ENCODE assay signal across 20 cellular contexts in the genomic region with DNA sequence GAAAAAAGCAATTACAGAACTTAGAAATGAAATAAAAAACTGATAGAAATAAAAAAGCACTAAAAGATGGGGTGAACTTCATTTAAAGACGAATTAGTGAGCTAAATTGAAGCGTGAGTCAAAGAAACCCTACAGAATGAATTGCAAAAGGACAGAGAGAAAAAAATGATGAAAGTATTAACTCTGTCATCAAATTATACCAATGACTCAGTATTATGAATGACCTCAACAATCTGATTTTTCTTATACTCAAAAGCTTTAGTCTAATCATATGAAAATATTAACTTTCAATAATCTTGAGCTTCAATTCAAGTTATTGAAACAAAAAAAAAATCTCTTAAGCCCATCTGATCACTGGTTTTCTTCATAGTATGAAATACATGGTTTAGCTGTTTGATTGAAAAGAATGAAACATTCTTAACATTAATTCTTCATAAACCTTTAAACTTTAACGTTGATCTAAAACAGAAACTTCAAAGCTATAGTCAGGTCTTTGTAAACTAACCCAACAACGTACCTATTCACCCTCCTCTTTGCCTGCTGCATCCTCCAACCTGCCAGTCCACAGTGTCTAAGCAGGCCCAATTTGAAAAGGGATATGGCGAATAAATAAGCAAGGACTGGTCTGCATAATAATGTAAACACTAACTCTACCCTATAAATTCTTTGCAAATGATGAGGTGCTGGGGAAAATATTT.
"Had no signal": no experiment of that assay in that cellular context is flagged by ENCODE, and none has a peak within 500 bp of the region (broad histone marks: within the 10 kb centered on the region; RNA-seq: fewer than 3 reads in every experiment).

No MANE protein-coding gene starts in this region.

- H3K36me3 ChIP-seq: ascending aorta, cardiac muscle cell, colonic mucosa, right atrium auricular region, transverse colon had no signal

- DNase-seq: activated CD4-positive, alpha-beta T cell treated with anti-CD3 and anti-CD28 coated beads for 36 hours; activated CD8-positive, alpha-beta memory T cell treated with anti-CD3 and anti-CD28 coated beads, Interleukin-2, amount 50 U/mL, for 4 hours; activated CD8-positive, alpha-beta T cell treated with anti-CD3 and anti-CD28 coated beads for 36 hours; activated naive CD8-positive, alpha-beta T cell treated with anti-CD3 and anti-CD28 coated beads, Interleukin-2, amount 10 ng/mL, durations not matched to agents 7 days and 5 days; activated T-cell treated with anti-CD3 and anti-CD28 coated beads, Interleukin-2, amount 50 U/mL, for 72 hours; colonic mucosa; effector CD4-positive, alpha-beta T cell; hypothalamus; immature natural killer cell; mammary epithelial cell; mucosa of descending colon; natural killer cell; substantia nigra; T-helper 1 cell; transverse colon had no signal

- H3K27me3 ChIP-seq: ascending aorta, colonic mucosa, right atrium auricular region, transverse colon had no signal

- H3K4me1 Mint-ChIP-seq: activated naive CD8-positive, alpha-beta T cell treated with anti-CD3 and anti-CD28 coated beads, Interleukin-2, amount 10 ng/mL, durations not matched to agents 7 days and 5 days had no signal

- H3K4me1 ChIP-seq: colonic mucosa, right atrium auricular region had no signal

- H3K9me3 ChIP-seq: ascending aorta, colonic mucosa, mucosa of descending colon, right atrium auricular region, transverse colon had no signal

- H3K4me3 ChIP-seq: ascending aorta, cardiac muscle cell, colonic mucosa, mucosa of descending colon, right atrium auricular region, transverse colon had no signal

- H3K27me3 Mint-ChIP-seq: activated CD4-positive, alpha-beta T cell treated with anti-CD3 and anti-CD28 coated beads for 36 hours; activated CD8-positive, alpha-beta T cell treated with anti-CD3 and anti-CD28 coated beads for 36 hours; stimulated activated memory B cell treated with anti-CD40 and anti-IgM and Interleukin-4, amounts not matched to agents 10 μg/mL and 1 μg/mL and 100 μg/mL, for 72 hours had no signal

- H3K9me3 Mint-ChIP-seq: activated CD8-positive, alpha-beta T cell treated with anti-CD3 and anti-CD28 coated beads for 36 hours; activated naive CD8-positive, alpha-beta T cell treated with anti-CD3 and anti-CD28 coated beads, Interleukin-2, amount 10 ng/mL, durations not matched to agents 7 days and 5 days; activated T-cell treated with anti-CD3 and anti-CD28 coated beads, Interleukin-2, amount 50 U/mL, for 72 hours; natural killer cell; stimulated activated memory B cell treated with anti-CD40 and anti-IgM and Interleukin-4, amounts not matched to agents 10 μg/mL and 1 μg/mL and 100 μg/mL, for 72 hours had no signal

- H3K27ac ChIP-seq: ascending aorta, cardiac muscle cell, colonic mucosa, right atrium auricular region, transverse colon, VCaP had no signal

- ATAC-seq: activated CD4-positive, alpha-beta T cell treated with anti-CD3 and anti-CD28 coated beads for 36 hours; activated CD8-positive, alpha-beta T cell treated with anti-CD3 and anti-CD28 coated beads for 36 hours; activated T-cell treated with anti-CD3 and anti-CD28 coated beads, Interleukin-2, amount 50 U/mL, for 72 hours; mucosa of descending colon; natural killer cell; stimulated activated memory B cell treated with anti-CD40 and anti-IgM and Interleukin-4, amounts not matched to agents 10 μg/mL and 1 μg/mL and 100 μg/mL, for 72 hours had no signal

- H3K4me3 Mint-ChIP-seq: activated CD4-positive, alpha-beta T cell treated with anti-CD3 and anti-CD28 coated beads for 36 hours; activated CD8-positive, alpha-beta T cell treated with anti-CD3 and anti-CD28 coated beads for 36 hours; activated naive CD8-positive, alpha-beta T cell treated with anti-CD3 and anti-CD28 coated beads, Interleukin-2, amount 10 ng/mL, durations not matched to agents 7 days and 5 days; activated T-cell treated with anti-CD3 and anti-CD28 coated beads, Interleukin-2, amount 50 U/mL, for 72 hours; immature natural killer cell; natural killer cell; stimulated activated memory B cell treated with anti-CD40 and anti-IgM and Interleukin-4, amounts not matched to agents 10 μg/mL and 1 μg/mL and 100 μg/mL, for 72 hours had no signal

- H3K27ac Mint-ChIP-seq: activated CD4-positive, alpha-beta T cell treated with anti-CD3 and anti-CD28 coated beads for 36 hours; activated CD8-positive, alpha-beta T cell treated with anti-CD3 and anti-CD28 coated beads for 36 hours; activated naive CD8-positive, alpha-beta T cell treated with anti-CD3 and anti-CD28 coated beads, Interleukin-2, amount 10 ng/mL, durations not matched to agents 7 days and 5 days; activated T-cell treated with anti-CD3 and anti-CD28 coated beads, Interleukin-2, amount 50 U/mL, for 72 hours; immature natural killer cell; natural killer cell; stimulated activated memory B cell treated with anti-CD40 and anti-IgM and Interleukin-4, amounts not matched to agents 10 μg/mL and 1 μg/mL and 100 μg/mL, for 72 hours had no signal

- H3K36me3 Mint-ChIP-seq: natural killer cell had no signal
